30 cellular contexts compared by ENCODE assay signal in the genomic region with DNA sequence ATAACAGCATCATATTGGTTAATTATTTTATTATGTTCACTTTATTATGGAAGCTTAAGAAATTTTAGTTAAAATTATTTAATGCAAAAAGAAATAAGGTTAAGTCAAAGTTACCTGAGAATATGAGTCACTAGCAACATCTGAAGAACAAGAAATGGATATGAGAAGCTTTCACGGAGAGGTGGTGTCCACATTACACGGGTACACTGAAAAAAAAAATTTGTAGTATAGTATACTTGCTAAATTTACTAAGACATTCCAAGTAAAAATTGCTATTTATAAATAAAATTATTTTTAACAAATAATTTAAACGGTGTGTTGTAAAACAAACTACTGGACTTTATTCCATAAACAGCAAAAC.
"Had no signal": no experiment of that assay in that cellular context is flagged by ENCODE, and none has a peak within 500 bp of the region (broad histone marks: within the 10 kb centered on the region; RNA-seq: fewer than 3 reads in every experiment).

No MANE protein-coding gene starts in this region.

- DNase-seq: activated CD4-positive, alpha-beta T cell treated with anti-CD3 and anti-CD28 coated beads for 48 hours; activated CD4-positive, alpha-beta T cell treated with anti-CD3 and anti-CD28 coated beads, Interleukin-2, amount 50 U/mL, for 1 hour; activated CD4-positive, alpha-beta T cell treated with anti-CD3 and anti-CD28 coated beads, Interleukin-2, amount 50 U/mL, for 48 hours; activated CD4-positive, CD25-positive, alpha-beta regulatory T cell; activated CD4-positive, CD25-positive, alpha-beta regulatory T cell treated with anti-CD3 and anti-CD28 coated beads, Interleukin-2, amount 50 U/mL, for 72 hours; activated CD8-positive, alpha-beta memory T cell treated with anti-CD3 and anti-CD28 coated beads for 24 hours; activated CD8-positive, alpha-beta T cell treated with anti-CD3 and anti-CD28 coated beads for 36 hours; activated effector memory CD4-positive, alpha-beta T cell treated with anti-CD3 and anti-CD28 coated beads, Interleukin-2, amount 50 U/mL, for 16 hours; activated naive CD4-positive, alpha-beta T cell treated with anti-CD3 and anti-CD28 coated beads for 36 hours; activated naive CD8-positive, alpha-beta T cell treated with anti-CD3 and anti-CD28 coated beads for 36 hours; activated naive CD8-positive, alpha-beta T cell treated with anti-CD3 and anti-CD28 coated beads, Interleukin-2, amount 50 U/mL, for 24 hours; activated T-cell treated with anti-CD3 and anti-CD28 coated beads, Interleukin-2, amount 50 U/mL, for 4 hours; adrenal gland; amygdala; aorta; body of pancreas; caudate nucleus; cortex of kidney; dermis blood vessel endothelial cell; effector CD4-positive, alpha-beta T cell; effector memory CD8-positive, alpha-beta T cell; erythroblast; foreskin keratinocyte; gastrocnemius medialis; glutamatergic neuron; heart left ventricle had no signal

- H3K36me3 ChIP-seq: gastrocnemius medialis had no signal

- FAIRE-seq: colon had no signal

- H3K27me3 ChIP-seq: adrenal gland, body of pancreas, esophagus muscularis mucosa, foreskin keratinocyte, gastrocnemius medialis, heart left ventricle had no signal

- H3K9me3 ChIP-seq: adrenal gland, body of pancreas, esophagus muscularis mucosa, gastrocnemius medialis had no signal

- H3K4me1 Mint-ChIP-seq: activated naive CD4-positive, alpha-beta T cell treated with anti-CD3 and anti-CD28 coated beads, Interleukin-2, amount 50 U/mL, for 24 hours; activated naive CD8-positive, alpha-beta T cell treated with anti-CD3 and anti-CD28 coated beads for 36 hours had no signal

- H3K4me3 ChIP-seq: adrenal gland, body of pancreas, esophagus muscularis mucosa, gastrocnemius medialis, heart left ventricle had no signal

- H3K27me3 Mint-ChIP-seq: activated CD8-positive, alpha-beta T cell treated with anti-CD3 and anti-CD28 coated beads for 36 hours; activated naive CD4-positive, alpha-beta T cell treated with anti-CD3 and anti-CD28 coated beads, Interleukin-2, amount 50 U/mL, for 24 hours; activated naive CD8-positive, alpha-beta T cell treated with anti-CD3 and anti-CD28 coated beads for 36 hours; activated naive CD8-positive, alpha-beta T cell treated with anti-CD3 and anti-CD28 coated beads, Interleukin-2, amount 50 U/mL, for 24 hours; effector memory CD8-positive, alpha-beta T cell had no signal

- H3K9me3 Mint-ChIP-seq: activated CD8-positive, alpha-beta T cell treated with anti-CD3 and anti-CD28 coated beads for 36 hours; activated naive CD4-positive, alpha-beta T cell treated with anti-CD3 and anti-CD28 coated beads for 36 hours; activated naive CD4-positive, alpha-beta T cell treated with anti-CD3 and anti-CD28 coated beads, Interleukin-2, amount 50 U/mL, for 24 hours; activated naive CD8-positive, alpha-beta T cell treated with anti-CD3 and anti-CD28 coated beads for 36 hours; activated naive CD8-positive, alpha-beta T cell treated with anti-CD3 and anti-CD28 coated beads, Interleukin-2, amount 50 U/mL, for 24 hours; activated T-cell treated with anti-CD3 and anti-CD28 coated beads, Interleukin-2, amount 50 U/mL, for 4 hours; activated T-helper 2 cell treated with anti-CD3 and anti-CD28 coated beads, Interferon-gamma antibody, Interleukin-2, Interleukin-4, amounts not matched to agents 10 μg/mL and 5 μg/mL and 100 μg/mL, durations not matched to agents 14 hours and 24 hours and 36 hours; effector memory CD8-positive, alpha-beta T cell had no signal

- H3K4me3 Mint-ChIP-seq: activated CD8-positive, alpha-beta T cell treated with anti-CD3 and anti-CD28 coated beads for 36 hours; activated naive CD4-positive, alpha-beta T cell treated with anti-CD3 and anti-CD28 coated beads for 36 hours; activated naive CD4-positive, alpha-beta T cell treated with anti-CD3 and anti-CD28 coated beads, Interleukin-2, amount 50 U/mL, for 24 hours; activated naive CD8-positive, alpha-beta T cell treated with anti-CD3 and anti-CD28 coated beads for 36 hours; activated naive CD8-positive, alpha-beta T cell treated with anti-CD3 and anti-CD28 coated beads, Interleukin-2, amount 50 U/mL, for 24 hours; activated T-cell treated with anti-CD3 and anti-CD28 coated beads, Interleukin-2, amount 50 U/mL, for 4 hours; effector memory CD8-positive, alpha-beta T cell had no signal

- H3K27ac Mint-ChIP-seq: activated CD8-positive, alpha-beta T cell treated with anti-CD3 and anti-CD28 coated beads for 36 hours; activated naive CD4-positive, alpha-beta T cell treated with anti-CD3 and anti-CD28 coated beads for 36 hours; activated naive CD4-positive, alpha-beta T cell treated with anti-CD3 and anti-CD28 coated beads, Interleukin-2, amount 50 U/mL, for 24 hours; activated naive CD8-positive, alpha-beta T cell treated with anti-CD3 and anti-CD28 coated beads for 36 hours; activated naive CD8-positive, alpha-beta T cell treated with anti-CD3 and anti-CD28 coated beads, Interleukin-2, amount 50 U/mL, for 24 hours; effector memory CD8-positive, alpha-beta T cell had no signal

- H3K4me1 ChIP-seq: adrenal gland, body of pancreas, esophagus muscularis mucosa, foreskin keratinocyte, gastrocnemius medialis had no signal

- ATAC-seq: activated CD8-positive, alpha-beta T cell treated with anti-CD3 and anti-CD28 coated beads for 36 hours; activated naive CD8-positive, alpha-beta T cell treated with anti-CD3 and anti-CD28 coated beads, Interleukin-2, amount 50 U/mL, for 24 hours; activated T-cell treated with anti-CD3 and anti-CD28 coated beads, Interleukin-2, amount 50 U/mL, for 4 hours; body of pancreas; effector memory CD8-positive, alpha-beta T cell; foreskin keratinocyte; gastrocnemius medialis; heart left ventricle had no signal

- H3K27ac ChIP-seq: adrenal gland, body of pancreas, esophagus muscularis mucosa, foreskin keratinocyte, gastrocnemius medialis, heart left ventricle had no signal
